22 cellular contexts compared by ENCODE assay signal in the genomic region with DNA sequence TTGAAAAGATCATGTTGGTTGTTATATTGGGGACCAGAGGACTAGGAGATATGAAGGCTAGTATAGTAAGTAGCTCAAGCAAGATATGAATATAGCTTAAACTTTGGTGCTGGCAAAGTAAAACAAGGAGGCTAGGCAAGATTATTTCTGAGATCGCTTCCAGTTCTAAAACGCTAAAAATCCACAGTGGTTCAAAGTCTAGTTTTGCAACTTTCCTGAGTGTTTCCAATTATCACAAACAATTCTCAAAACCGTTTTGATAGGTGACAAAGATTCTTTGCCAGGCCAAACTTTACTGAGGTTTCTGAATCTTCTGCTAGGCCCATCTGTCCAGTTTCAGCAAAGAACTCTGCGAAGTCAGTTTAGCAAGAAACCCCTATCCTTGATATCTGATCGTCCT.
"Had no signal": no experiment of that assay in that cellular context is flagged by ENCODE, and none has a peak within 500 bp of the region (broad histone marks: within the 10 kb centered on the region; RNA-seq: fewer than 3 reads in every experiment).

No MANE protein-coding gene starts in this region.

- H3K27ac ChIP-seq: foreskin keratinocyte, left ventricle myocardium inferior, psoas muscle, spleen, testis, tibial nerve, upper lobe of right lung, vagina had no signal

- H3K27me3 Mint-ChIP-seq: naive B cell; stimulated activated naive B cell treated with anti-CD40 and anti-IgM and Interleukin-4, amounts not matched to agents 10 μg/mL and 1 μg/mL and 100 μg/mL, for 72 hours; stimulated activated naive CD8-positive, alpha-beta T cell treated with anti-CD3 and anti-CD28 coated beads, Interleukin-15, amount 100 ng/mL, for 72 hours had no signal

- ATAC-seq: sciatic nerve; stimulated activated naive B cell treated with anti-CD40 and anti-IgM and Interleukin-4, amounts not matched to agents 10 μg/mL and 1 μg/mL and 100 μg/mL, for 72 hours; stimulated activated naive CD8-positive, alpha-beta T cell treated with anti-CD3 and anti-CD28 coated beads, Interleukin-15, amount 100 ng/mL, for 72 hours; upper lobe of right lung had no signal

- H3K36me3 ChIP-seq: vagina had no signal

- H3K27me3 ChIP-seq: foreskin keratinocyte, spleen, testis, tibial nerve, upper lobe of right lung, vagina had no signal

- H3K4me1 ChIP-seq: psoas muscle, testis had no signal

- DNase-seq: effector CD4-positive, alpha-beta T cell; endodermal cell; foreskin keratinocyte; immature natural killer cell; left ventricle myocardium inferior; mesendoderm; naive B cell; psoas muscle; retina; spleen; stimulated activated CD4-positive, alpha-beta T cell treated with anti-CD3 and anti-CD28 coated beads, Interleukin-15, amount 100 ng/mL, for 24 hours; stimulated activated CD4-positive, alpha-beta T cell treated with anti-CD3 and anti-CD28 coated beads, Interleukin-1b, Interleukin-23, amount 100 ng/mL, for 48 hours; stimulated activated CD4-positive, alpha-beta T cell treated with anti-CD3 and anti-CD28 coated beads, Interleukin-4, amount 100 ng/mL, for 24 hours; stimulated activated naive B cell treated with anti-CD40 and anti-IgM and Interleukin-4, amounts not matched to agents 10 μg/mL and 1 μg/mL and 100 μg/mL, for 72 hours; stimulated activated naive CD8-positive, alpha-beta T cell treated with anti-CD3 and anti-CD28 coated beads, Interleukin-15, amount 100 ng/mL, for 72 hours; testis; upper lobe of right lung had no signal

- H3K4me3 ChIP-seq: left ventricle myocardium inferior, lung, psoas muscle, spleen, testis, tibial nerve, upper lobe of right lung, vagina had no signal

- H3K4me3 Mint-ChIP-seq: endodermal cell; immature natural killer cell; nephron; stimulated activated naive B cell treated with anti-CD40 and anti-IgM and Interleukin-4, amounts not matched to agents 10 μg/mL and 1 μg/mL and 100 μg/mL, for 72 hours; stimulated activated naive CD8-positive, alpha-beta T cell treated with anti-CD3 and anti-CD28 coated beads, Interleukin-15, amount 100 ng/mL, for 72 hours had no signal

- H3K27ac Mint-ChIP-seq: endodermal cell; nephron; stimulated activated naive B cell treated with anti-CD40 and anti-IgM and Interleukin-4, amounts not matched to agents 10 μg/mL and 1 μg/mL and 100 μg/mL, for 72 hours; stimulated activated naive CD8-positive, alpha-beta T cell treated with anti-CD3 and anti-CD28 coated beads, Interleukin-15, amount 100 ng/mL, for 72 hours had no signal

- H3K9me3 ChIP-seq: testis, upper lobe of right lung had no signal

- H3K9me3 Mint-ChIP-seq: endodermal cell had no signal
